10 cellular contexts compared by ENCODE assay signal in the genomic region with DNA sequence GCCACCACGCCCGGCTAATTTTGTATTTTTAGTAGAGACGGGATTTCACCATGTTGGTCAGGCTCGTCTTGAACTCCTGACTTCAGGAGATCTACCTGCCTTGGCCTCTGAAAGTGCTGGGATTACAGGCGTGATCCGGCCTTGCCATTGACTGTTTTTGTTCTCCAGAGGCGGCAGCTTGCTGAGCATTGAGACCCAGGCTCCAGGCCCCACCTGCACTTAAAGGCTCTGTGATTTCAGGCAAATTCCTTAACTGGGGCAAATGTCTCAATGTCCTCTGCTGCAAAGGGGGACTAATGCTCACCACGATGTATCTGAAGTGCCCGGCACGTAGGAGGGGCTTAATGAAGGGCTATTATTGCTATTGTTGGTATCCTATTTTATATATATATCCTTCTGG. TPM values are rescaled to one million over a fixed set of nuclear protein-coding genes. Genes with fewer than 3 reads are reported as not detected.
A peak's percentile ranks its signal among the peaks of the same experiment; 100 is the strongest.
DNase-seq lines count a peak whose midpoint lies in the region; ATAC-seq and TF ChIP-seq lines count a peak whose summit lies in the region.
"Had no signal": no experiment of that assay in that cellular context is flagged by ENCODE, and none has a peak within 500 bp of the region (broad histone marks: within the 10 kb centered on the region; RNA-seq: fewer than 3 reads in every experiment).

No MANE protein-coding gene starts in this region.

- peak overlapping the region; percentile 65 to 80 (median 75); a peak in 21 of 22 replicates for H3K9ac ChIP-seq in BLaER1 treated with 17β-estradiol and CSF1 and Interleukin-3, amounts not matched to agents 10 nM and 100 nM
- H3K9ac ChIP-seq in NT2/D1 (ENCODE audit: insufficient read length, low read depth): peak overlapping the region; percentile 50

- peak overlapping the region; percentile 95 for H3K27ac Mint-ChIP-seq in glutamatergic neuron (ENCODE audit: unreplicated experiment)

- peak overlapping the region; percentile 35 to 67 (median 54); a peak in 17 of 20 replicates for H3K4me3 ChIP-seq in BLaER1 treated with 17β-estradiol and CSF1 and Interleukin-3, amounts not matched to agents 10 nM and 100 nM
- H3K4me3 ChIP-seq in NT2/D1 (ENCODE audit: insufficient read length, low read depth): no peak overlapping the region
- H3K4me3 ChIP-seq in psoas muscle: no peak overlapping the region

- peaks cover 68% of the 10 kb centered on the region for H3K4me1 Mint-ChIP-seq in glutamatergic neuron (ENCODE audit: low read depth, unreplicated experiment)

- WGBS in psoas muscle, 3 donors: 73 to 84% (median 75%) methylated on average over 10 of the region's 10 CpGs

- DNase-seq in NT2/D1 (ENCODE audit: low read depth, low spot score) (no peak), glutamatergic neuron (no peak), psoas muscle (no peak), D341Med (ENCODE audit: low spot score) (no peak)
- DNase-seq: Karpas-422, NCI-H524 had no signal

- intact Hi-C loops in psoas muscle (cut with DNase I): no loop called here

- no peaks in the 10 kb centered on the region for H3K9me3 ChIP-seq in BLaER1 treated with 17β-estradiol and CSF1 and Interleukin-3, amounts not matched to agents 10 nM and 100 nM (replicated peaks in 1 of 11)
- H3K9me3 ChIP-seq in NT2/D1 (ENCODE audit: insufficient read depth, low read length) (no peaks in the 10 kb centered on the region), psoas muscle (no peaks in the 10 kb centered on the region)

- no peaks in the 10 kb centered on the region for H3K36me3 ChIP-seq in BLaER1 treated with 17β-estradiol and CSF1 and Interleukin-3, amounts not matched to agents 10 nM and 100 nM
- H3K36me3 ChIP-seq in NT2/D1 (ENCODE audit: insufficient read depth, insufficient read length, low read length) (no peaks in the 10 kb centered on the region), psoas muscle (ENCODE audit: insufficient read depth in 1 of 2, low read depth in 1 of 2) (no peaks in the 10 kb centered on the region)

- H3K27me3 ChIP-seq in BLaER1 treated with 17β-estradiol and CSF1 and Interleukin-3, amounts not matched to agents 10 nM and 100 nM: no peaks in the 10 kb centered on the region
- H3K27me3 ChIP-seq in NT2/D1 (ENCODE audit: insufficient read depth, insufficient read length): no peaks in the 10 kb centered on the region
- no peaks in the 10 kb centered on the region for H3K27me3 ChIP-seq in psoas muscle (ENCODE audit: insufficient read depth in 3 of 3, low read length in 2 of 3)

- no peak for TF ChIP-seq CTCF in glutamatergic neuron (IDR thresholded peaks at IDR 0.05; ENCODE audit: partially characterized antibody, unreplicated experiment)
- TF ChIP-seq CTCF in psoas muscle (IDR thresholded peaks at IDR 0.05): no peak

- H3K9me3 Mint-ChIP-seq in glutamatergic neuron (ENCODE audit: unreplicated experiment): peaks cover 9% of the 10 kb centered on the region

- peak overlapping the region; percentile 43 for H3K4me3 Mint-ChIP-seq in glutamatergic neuron (ENCODE audit: unreplicated experiment)

- peaks cover 0 to 6% (median 0%) of the 10 kb centered on the region in 11 experiments; a peak in 1 of 22 replicates for H4K20me1 ChIP-seq in BLaER1 treated with 17β-estradiol and CSF1 and Interleukin-3, amounts not matched to agents 10 nM and 100 nM

- H3K27me3 Mint-ChIP-seq in glutamatergic neuron (ENCODE audit: unreplicated experiment): peaks cover 5% of the 10 kb centered on the region

- H3K27ac ChIP-seq in BLaER1 treated with 17β-estradiol and CSF1 and Interleukin-3, amounts not matched to agents 10 nM and 100 nM: peak overlapping the region; percentile 71 to 87 (median 82); a peak in 21 of 22 replicates
- peak overlapping the region; percentile 50 for H3K27ac ChIP-seq in psoas muscle

- ATAC-seq in psoas muscle (no peak), GM18870 (IDR thresholded peaks at IDR 0.05; ENCODE audit: unreplicated experiment) (no peak), HG03045 (IDR thresholded peaks at IDR 0.05; ENCODE audit: unreplicated experiment) (no peak), HG02973 (IDR thresholded peaks at IDR 0.05; ENCODE audit: unreplicated experiment) (no peak)

- H3K4me1 ChIP-seq in BLaER1 treated with 17β-estradiol and CSF1 and Interleukin-3, amounts not matched to agents 10 nM and 100 nM: peaks cover 91 to 99% (median 98%) of the 10 kb centered on the region in 10 experiments
- H3K4me1 ChIP-seq in NT2/D1 (ENCODE audit: insufficient read depth, insufficient read length): peaks cover 32% of the 10 kb centered on the region
- peaks cover 52% of the 10 kb centered on the region for H3K4me1 ChIP-seq in psoas muscle

- no peaks in the 10 kb centered on the region for H3K36me3 Mint-ChIP-seq in glutamatergic neuron (ENCODE audit: unreplicated experiment)

- H3K4me2 ChIP-seq in BLaER1 treated with 17β-estradiol and CSF1 and Interleukin-3, amounts not matched to agents 10 nM and 100 nM: peak overlapping the region; percentile 90 to 99 (median 97)

RNA-seq across cellular contexts. Expression of gene TRIM8, which starts 29.0 kb away (rescaled TPM):
- total RNA-seq in glutamatergic neuron (ENCODE audit: unreplicated experiment) (74.8 TPM), psoas muscle (100 to 1,000 TPM in 3 of 4 donors, 10 to 100 TPM in 1; 97.2 to 166 (median 111) TPM)
- polyA plus RNA-seq in psoas muscle: 10 to 100 TPM; 57.6 to 72.4 (median 72.3) TPM

RNA-seq across cellular contexts. Expression of gene ARL3, which starts 41.0 kb away (rescaled TPM):
- total RNA-seq in glutamatergic neuron (ENCODE audit: unreplicated experiment) (20.3 TPM), psoas muscle (1 to 10 TPM; 2.8 to 5.3 (median 3.3) TPM)
- 1 to 10 TPM; 3.4 to 6.5 (median 4.9) TPM for polyA plus RNA-seq in psoas muscle

RNA-seq across cellular contexts. Expression of gene SFXN2, which starts 41.2 kb away (rescaled TPM):
- 5.4 TPM for total RNA-seq in glutamatergic neuron (ENCODE audit: unreplicated experiment)
- total RNA-seq in psoas muscle: 1 to 10 TPM; 1.2 to 3.2 (median 2.0) TPM
- polyA plus RNA-seq in psoas muscle: 1 to 10 TPM in 2 of 3 donors, under 1 TPM in 1; 0.45 to 1.7 (median 1.5) TPM

Comparison
In these comparisons a context has a peak if more than half of its experiments do, and no peak if none do; other contexts are left out.
1. H3K4me3 ChIP-seq: peak in BLaER1 treated with 17β-estradiol and CSF1 and Interleukin-3, amounts not matched to agents 10 nM and 100 nM (10 of 10); none in NT2/D1 (single experiment) and psoas muscle (single experiment).